1 cellular context compared by ENCODE assay signal in genomic region chr1:63574203-63574796, GRCh38.
TF ChIP-seq lines count a peak whose summit lies in the region.

No MANE protein-coding gene starts in this region.

TF ChIP-seq in WTC11, 78 proteins besides CTCF, POLR2A, EP300 and RAD21 (continued from another document):
- TF ChIP-seq, protein P1, sequence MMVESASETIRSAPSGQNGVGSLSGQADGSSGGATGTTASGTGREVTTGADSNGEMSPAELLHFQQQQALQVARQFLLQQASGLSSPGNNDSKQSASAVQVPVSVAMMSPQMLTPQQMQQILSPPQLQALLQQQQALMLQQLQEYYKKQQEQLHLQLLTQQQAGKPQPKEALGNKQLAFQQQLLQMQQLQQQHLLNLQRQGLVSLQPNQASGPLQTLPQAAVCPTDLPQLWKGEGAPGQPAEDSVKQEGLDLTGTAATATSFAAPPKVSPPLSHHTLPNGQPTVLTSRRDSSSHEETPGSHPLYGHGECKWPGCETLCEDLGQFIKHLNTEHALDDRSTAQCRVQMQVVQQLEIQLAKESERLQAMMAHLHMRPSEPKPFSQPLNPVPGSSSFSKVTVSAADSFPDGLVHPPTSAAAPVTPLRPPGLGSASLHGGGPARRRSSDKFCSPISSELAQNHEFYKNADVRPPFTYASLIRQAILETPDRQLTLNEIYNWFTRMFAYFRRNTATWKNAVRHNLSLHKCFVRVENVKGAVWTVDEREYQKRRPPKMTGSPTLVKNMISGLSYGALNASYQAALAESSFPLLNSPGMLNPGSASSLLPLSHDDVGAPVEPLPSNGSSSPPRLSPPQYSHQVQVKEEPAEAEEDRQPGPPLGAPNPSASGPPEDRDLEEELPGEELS (CRISPR knock-in tag; IDR thresholded peaks at IDR 0.05) = peak; percentile 13; the same call in 1 of the 2 replicates
